Comparison of ENCODE assay signal across 8 cellular contexts in genomic region chr6:157381631-157382621, GRCh38. TPM values are rescaled to one million over a fixed set of nuclear protein-coding genes. Genes with fewer than 3 reads are reported as not detected.
A peak's percentile ranks its signal among the peaks of the same experiment; 100 is the strongest.
DNase-seq lines count a peak whose midpoint lies in the region; ATAC-seq and TF ChIP-seq lines count a peak whose summit lies in the region.

No MANE protein-coding gene starts in this region.

- no peaks in the 10 kb centered on the region for H3K36me3 Mint-ChIP-seq in glutamatergic neuron (ENCODE audit: unreplicated experiment)

- H3K36me3 ChIP-seq in RWPE2 (ENCODE audit: low read depth) (no peaks in the 10 kb centered on the region), tibial artery (no peaks in the 10 kb centered on the region)

- H3K27ac ChIP-seq in RWPE2 (ENCODE audit: poor library complexity, severe bottlenecking), result peak overlapping the region; percentile 61
- peak overlapping the region; percentile 92 to 98 for H3K27ac ChIP-seq in tibial artery

- peaks cover 27% of the 10 kb centered on the region for H3K4me1 Mint-ChIP-seq in glutamatergic neuron (ENCODE audit: low read depth, unreplicated experiment)

- H3K4me3 ChIP-seq in RWPE2 (ENCODE audit: severe bottlenecking) (peak overlapping the region; percentile 88), tibial artery (peak overlapping the region; percentile 73 to 96)

- peaks cover 2% of the 10 kb centered on the region for H3K9me3 Mint-ChIP-seq in glutamatergic neuron (ENCODE audit: unreplicated experiment)

- peaks cover 8% of the 10 kb centered on the region for H3K4me1 ChIP-seq in RWPE2 (ENCODE audit: insufficient read depth, poor library complexity, severe bottlenecking)
- peaks cover 0 to 28% (median 18%) of the 10 kb centered on the region in 4 donors for H3K4me1 ChIP-seq in tibial artery

- peak; percentile 75 for DNase-seq in AG08396 (ENCODE audit: low spot score)
- DNase-seq in RWPE2 (ENCODE audit: low spot score), result peak; percentile 71
- DNase-seq in activated naive CD4-positive, alpha-beta T cell treated with anti-CD3 and anti-CD28 coated beads, Interleukin-2, amount 50 U/mL, for 16 hours, result peak; percentile 64
- peak; percentile 49 for DNase-seq in glutamatergic neuron
- DNase-seq in omental fat pad (ENCODE audit: low spot score), result peak; percentile 52
- peak; percentile 73 to 77 for DNase-seq in tibial artery

- H3K27me3 Mint-ChIP-seq in glutamatergic neuron (ENCODE audit: unreplicated experiment), result no peaks in the 10 kb centered on the region

- H3K9me3 ChIP-seq in RWPE2 (ENCODE audit: severe bottlenecking) (no peaks in the 10 kb centered on the region), tibial artery (no peaks in the 10 kb centered on the region)

- ATAC-seq in GM18907 (IDR thresholded peaks at IDR 0.05; ENCODE audit: unreplicated experiment), result peak; percentile 20
- ATAC-seq in HG03196 (IDR thresholded peaks at IDR 0.05; ENCODE audit: unreplicated experiment), result peak; percentile 31
- no peak for ATAC-seq in RWPE2 (ENCODE audit: low read depth)
- ATAC-seq in omental fat pad (ENCODE audit: low FRiP score), result no peak

- intact Hi-C loops in tibial artery (cut with DNase I; ENCODE audit: low total_unique reads), result no loop called here

- H3K27me3 ChIP-seq in RWPE2 (ENCODE audit: insufficient read depth, poor library complexity, severe bottlenecking), result no peaks in the 10 kb centered on the region
- H3K27me3 ChIP-seq in tibial artery, result no peaks in the 10 kb centered on the region

- TF ChIP-seq CTCF in RWPE2 (IDR thresholded peaks at IDR 0.05; ENCODE audit: poor library complexity, severe bottlenecking), result peak; percentile 50
- no peak for TF ChIP-seq CTCF in glutamatergic neuron (IDR thresholded peaks at IDR 0.05; ENCODE audit: partially characterized antibody, unreplicated experiment)
- TF ChIP-seq CTCF in omental fat pad (IDR thresholded peaks at IDR 0.05), result no peak
- no peak for TF ChIP-seq CTCF in tibial artery (IDR thresholded peaks at IDR 0.05)

- H3K4me3 Mint-ChIP-seq in glutamatergic neuron (ENCODE audit: unreplicated experiment), result peak overlapping the region; percentile 84

- no peak overlapping the region for H3K27ac Mint-ChIP-seq in glutamatergic neuron (ENCODE audit: unreplicated experiment)

RNA-seq across cellular contexts. Expression of gene ZDHHC14, which starts 0.9 kb away (rescaled TPM):
- 5.1 TPM for total RNA-seq in glutamatergic neuron (ENCODE audit: unreplicated experiment)
- total RNA-seq in omental fat pad, result 10 to 100 TPM in 1 of 4 donors, 1 to 10 TPM in 3; 5.6 to 13.7 (median 6.9) TPM

RNA-seq across cellular contexts. Expression of gene TMEM242, which starts 58.6 kb away (rescaled TPM):
- total RNA-seq in glutamatergic neuron (ENCODE audit: unreplicated experiment) (19.7 TPM), omental fat pad (10 to 100 TPM in 1 of 4 donors, 1 to 10 TPM in 3; 3.5 to 13.6 (median 5.2) TPM)

Comparison
In these comparisons a context has a peak if more than half of its experiments do, and no peak if none do; other contexts are left out.
1. ATAC-seq: peak in GM18907 (single experiment) and HG03196 (single experiment); none in RWPE2 (single experiment) and omental fat pad (single experiment).
2. Peak in every context shown above with its lines, with median percentiles within 50 percentile points of each other: DNase-seq.